22 cellular contexts compared by ENCODE assay signal in genomic region chr3:25229584-25229983, GRCh38.
"Had no signal": no experiment of that assay in that cellular context is flagged by ENCODE, and none has a peak within 500 bp of the region (broad histone marks: within the 10 kb centered on the region; RNA-seq: fewer than 3 reads in every experiment).

No MANE protein-coding gene starts in this region.

- DNase-seq: activated B cell treated with CpG ODN at 0.5 μM for 24 hours; activated CD8-positive, alpha-beta memory T cell treated with anti-CD3 and anti-CD28 coated beads, Interleukin-2, amount 10 ng/mL, durations not matched to agents 7 days and 5 days; activated CD8-positive, alpha-beta T cell treated with anti-CD3 and anti-CD28 coated beads, Interleukin-2, amount 10 ng/mL, durations not matched to agents 7 days and 5 days; activated naive CD4-positive, alpha-beta T cell; activated T-cell treated with anti-CD3 and anti-CD28 coated beads, Interleukin-2, amount 50 U/mL, for 48 hours; anterior cingulate cortex; effector CD8-positive, alpha-beta T cell; esophagus squamous epithelium; kidney glomerular epithelial cell; left lung; lower lobe of right lung; mesenchymal stem cell; naive thymus-derived CD8-positive, alpha-beta T cell; posterior cingulate gyrus; right lobe of liver; stimulated activated CD4-positive, alpha-beta T cell treated with anti-CD3 and anti-CD28 coated beads, Interleukin-2, amount 100 ng/mL, for 48 hours; stimulated activated naive CD4-positive, alpha-beta T cell treated with Interleukin-2 at 50 U/mL for 16 hours had no signal

- H3K27ac ChIP-seq: epithelial cell of prostate, esophagus squamous epithelium, left lung, lower lobe of right lung, right lobe of liver, tibial nerve had no signal

- H3K4me3 ChIP-seq: esophagus squamous epithelium, left lung, lower lobe of right lung, right lobe of liver, tibial nerve had no signal

- H3K27me3 Mint-ChIP-seq: activated B cell treated with CpG ODN at 0.5 μM for 24 hours; activated CD8-positive, alpha-beta memory T cell treated with anti-CD3 and anti-CD28 coated beads, Interleukin-2, amount 10 ng/mL, durations not matched to agents 7 days and 5 days; central memory CD8-positive, alpha-beta T cell; naive thymus-derived CD8-positive, alpha-beta T cell had no signal

- H3K36me3 ChIP-seq: esophagus squamous epithelium, left lung, lower lobe of right lung, right lobe of liver, tibial nerve had no signal

- H3K4me1 ChIP-seq: left lung, lower lobe of right lung, right lobe of liver, tibial nerve had no signal

- H3K9me3 Mint-ChIP-seq: activated B cell treated with CpG ODN at 0.5 μM for 24 hours; activated T-helper 2 cell treated with anti-CD3 and anti-CD28 coated beads, Interferon-gamma antibody, Interleukin-2, Interleukin-4, amounts not matched to agents 10 μg/mL and 5 μg/mL and 100 μg/mL, durations not matched to agents 14 hours and 24 hours and 36 hours had no signal

- H3K4me1 Mint-ChIP-seq: activated B cell treated with CpG ODN at 0.5 μM for 24 hours; activated CD8-positive, alpha-beta memory T cell treated with anti-CD3 and anti-CD28 coated beads, Interleukin-2, amount 10 ng/mL, durations not matched to agents 7 days and 5 days; central memory CD8-positive, alpha-beta T cell; naive thymus-derived CD8-positive, alpha-beta T cell had no signal

- ATAC-seq: activated CD8-positive, alpha-beta memory T cell treated with anti-CD3 and anti-CD28 coated beads, Interleukin-2, amount 10 ng/mL, durations not matched to agents 7 days and 5 days; activated CD8-positive, alpha-beta T cell treated with anti-CD3 and anti-CD28 coated beads, Interleukin-2, amount 10 ng/mL, durations not matched to agents 7 days and 5 days; activated naive CD4-positive, alpha-beta T cell treated with anti-CD3 and anti-CD28 coated beads, Interleukin-2, amount 50 U/mL, for 72 hours; left lung; lower lobe of right lung; naive thymus-derived CD8-positive, alpha-beta T cell; right lobe of liver had no signal

- H3K27me3 ChIP-seq: esophagus squamous epithelium, left lung, right lobe of liver, tibial nerve had no signal

- H3K36me3 Mint-ChIP-seq: activated CD8-positive, alpha-beta memory T cell treated with anti-CD3 and anti-CD28 coated beads, Interleukin-2, amount 10 ng/mL, durations not matched to agents 7 days and 5 days; activated naive CD4-positive, alpha-beta T cell treated with anti-CD3 and anti-CD28 coated beads, Interleukin-2, amount 50 U/mL, for 72 hours; naive thymus-derived CD8-positive, alpha-beta T cell had no signal

- H3K4me3 Mint-ChIP-seq: activated B cell treated with CpG ODN at 0.5 μM for 24 hours; activated CD8-positive, alpha-beta memory T cell treated with anti-CD3 and anti-CD28 coated beads, Interleukin-2, amount 10 ng/mL, durations not matched to agents 7 days and 5 days; activated CD8-positive, alpha-beta T cell treated with anti-CD3 and anti-CD28 coated beads, Interleukin-2, amount 10 ng/mL, durations not matched to agents 7 days and 5 days; central memory CD8-positive, alpha-beta T cell; naive thymus-derived CD8-positive, alpha-beta T cell had no signal

- H3K27ac Mint-ChIP-seq: activated B cell treated with CpG ODN at 0.5 μM for 24 hours; activated CD8-positive, alpha-beta memory T cell treated with anti-CD3 and anti-CD28 coated beads, Interleukin-2, amount 10 ng/mL, durations not matched to agents 7 days and 5 days; activated CD8-positive, alpha-beta T cell treated with anti-CD3 and anti-CD28 coated beads, Interleukin-2, amount 10 ng/mL, durations not matched to agents 7 days and 5 days; activated naive CD4-positive, alpha-beta T cell treated with anti-CD3 and anti-CD28 coated beads, Interleukin-2, amount 50 U/mL, for 72 hours; activated T-helper 2 cell treated with anti-CD3 and anti-CD28 coated beads, Interferon-gamma antibody, Interleukin-2, Interleukin-4, amounts not matched to agents 10 μg/mL and 5 μg/mL and 100 μg/mL, durations not matched to agents 14 hours and 24 hours and 36 hours; naive thymus-derived CD8-positive, alpha-beta T cell had no signal

- H3K9me3 ChIP-seq: esophagus squamous epithelium, left lung, lower lobe of right lung, right lobe of liver, tibial nerve had no signal
